ENCODE assay signal across 27 cellular contexts in the genomic region with DNA sequence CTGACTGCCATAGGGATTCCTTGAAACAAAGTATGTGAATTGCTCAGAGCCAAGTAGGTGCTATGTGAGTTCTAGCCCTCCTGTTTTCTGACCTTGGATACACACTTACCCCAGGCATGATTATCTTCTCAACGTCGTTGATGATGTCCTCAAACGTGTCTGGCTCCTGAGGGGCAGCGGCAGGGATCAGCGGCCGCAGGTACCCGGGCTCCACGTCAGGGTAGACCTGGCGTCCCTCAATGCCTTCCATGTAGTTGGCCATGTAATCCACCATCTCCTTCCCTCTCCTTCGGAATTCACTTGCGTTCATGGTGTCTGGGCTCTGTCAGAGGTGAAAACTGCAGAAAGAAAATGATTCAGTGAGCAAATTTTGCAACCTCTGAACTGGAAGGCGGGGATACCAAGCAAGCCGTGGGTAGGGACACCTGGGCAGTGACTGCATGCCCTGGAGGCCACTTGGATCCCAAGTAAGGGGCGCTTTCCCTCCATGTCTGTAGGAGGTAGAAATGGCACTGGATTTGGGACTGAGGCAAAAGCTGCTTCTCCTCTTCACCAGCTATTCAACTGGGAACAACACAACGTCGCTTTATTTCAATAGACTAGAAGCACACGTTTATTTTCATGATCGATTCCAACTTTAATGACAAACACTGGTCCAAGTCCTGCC. TPM values are rescaled to one million over a fixed set of nuclear protein-coding genes. Genes with fewer than 3 reads are reported as not detected.
"Had no signal": no experiment of that assay in that cellular context is flagged by ENCODE, and none has a peak within 500 bp of the region (broad histone marks: within the 10 kb centered on the region; RNA-seq: fewer than 3 reads in every experiment).

No MANE protein-coding gene starts in this region.

- DNase-seq: hippocampal formation; kidney glomerular epithelial cell; left cardiac atrium; midbrain; mucosa of descending colon; naive thymus-derived CD4-positive, alpha-beta T cell; ovary; right lobe of liver; stimulated activated CD4-positive, alpha-beta T cell treated with anti-CD3 and anti-CD28 coated beads, Interleukin-1b, Interleukin-23, amount 100 ng/mL, for 48 hours; stimulated activated CD4-positive, alpha-beta T cell treated with anti-CD3 and anti-CD28 coated beads, Interleukin-2, amount 100 ng/mL, for 48 hours; stimulated activated CD4-positive, alpha-beta T cell treated with anti-CD3 and anti-CD28 coated beads, Interleukin-4, amount 100 ng/mL, for 4 hours; stimulated activated naive B cell treated with anti-CD40 and anti-IgM and Interleukin-4, amounts not matched to agents 10 μg/mL and 1 μg/mL and 100 μg/mL, for 72 hours; stimulated activated naive CD8-positive, alpha-beta T cell treated with anti-CD3 and anti-CD28 coated beads, Interleukin-15, Interleukin-2, amounts not matched to agents 100 U/mL and 50 U/mL, for 24 hours; stomach; testis; thyroid gland; trophoblast cell; upper lobe of right lung; uterus had no signal

- H3K4me1 ChIP-seq: right atrium auricular region, right lobe of liver, stomach, testis, thyroid gland, upper lobe of right lung, uterus had no signal

- H3K9me3 ChIP-seq: mucosa of descending colon, ovary, right atrium auricular region, right lobe of liver, stomach, testis, thyroid gland, upper lobe of right lung, uterus had no signal

- H3K4me3 ChIP-seq: lung, mucosa of descending colon, ovary, right atrium auricular region, right lobe of liver, smooth muscle cell, stomach, testis, thyroid gland, upper lobe of right lung, uterus had no signal

- H3K27ac ChIP-seq: ovary, right atrium auricular region, right lobe of liver, stomach, testis, thyroid gland, upper lobe of right lung, uterus had no signal

- H3K4me3 Mint-ChIP-seq: naive thymus-derived CD4-positive, alpha-beta T cell; natural killer cell treated with Interleukin-12 subunit alpha and Interleukin-12 subunit beta and Interleukin-15 and Interleukin-18, amount 100 ng/mL, for 72 hours; stimulated activated naive B cell treated with anti-CD40 and anti-IgM and Interleukin-4, amounts not matched to agents 10 μg/mL and 1 μg/mL and 100 μg/mL, for 72 hours had no signal

- H3K9me3 Mint-ChIP-seq: natural killer cell treated with Interleukin-12 subunit alpha and Interleukin-12 subunit beta and Interleukin-15 and Interleukin-18, amount 100 ng/mL, for 72 hours; stimulated activated naive B cell treated with anti-CD40 and anti-IgM and Interleukin-4, amounts not matched to agents 10 μg/mL and 1 μg/mL and 100 μg/mL, for 72 hours had no signal

- H3K27me3 ChIP-seq: ovary, right atrium auricular region, right lobe of liver, stomach, testis, thyroid gland, upper lobe of right lung, uterus had no signal

- H3K36me3 Mint-ChIP-seq: naive thymus-derived CD4-positive, alpha-beta T cell; natural killer cell treated with Interleukin-12 subunit alpha and Interleukin-12 subunit beta and Interleukin-15 and Interleukin-18, amount 100 ng/mL, for 72 hours; stimulated activated naive B cell treated with anti-CD40 and anti-IgM and Interleukin-4, amounts not matched to agents 10 μg/mL and 1 μg/mL and 100 μg/mL, for 72 hours had no signal

- H3K4me2 ChIP-seq: smooth muscle cell had no signal

- H3K27ac Mint-ChIP-seq: naive thymus-derived CD4-positive, alpha-beta T cell; natural killer cell treated with Interleukin-12 subunit alpha and Interleukin-12 subunit beta and Interleukin-15 and Interleukin-18, amount 100 ng/mL, for 72 hours; progenitor cell of endocrine pancreas; stimulated activated naive B cell treated with anti-CD40 and anti-IgM and Interleukin-4, amounts not matched to agents 10 μg/mL and 1 μg/mL and 100 μg/mL, for 72 hours had no signal

- H3K4me1 Mint-ChIP-seq: naive thymus-derived CD4-positive, alpha-beta T cell had no signal

- H3K36me3 ChIP-seq: ovary, right atrium auricular region, stomach, thyroid gland, upper lobe of right lung, uterus had no signal

- H3K27me3 Mint-ChIP-seq: progenitor cell of endocrine pancreas had no signal

RNA-seq across cellular contexts. Expression of a gene that starts 21.3 kb away (rescaled TPM):
- total RNA-seq: left cardiac atrium; myocyte; naive thymus-derived CD4-positive, alpha-beta T cell; natural killer cell treated with Interleukin-12 subunit alpha and Interleukin-12 subunit beta and Interleukin-15 and Interleukin-18, amount 100 ng/mL, for 72 hours; pulmonary artery endothelial cell; right atrium auricular region; smooth muscle cell; uterus had no signal
- polyA plus RNA-seq: keratinocyte; naive thymus-derived CD4-positive, alpha-beta T cell; smooth muscle cell had no signal
